12 cellular contexts compared by ENCODE assay signal in the genomic region with DNA sequence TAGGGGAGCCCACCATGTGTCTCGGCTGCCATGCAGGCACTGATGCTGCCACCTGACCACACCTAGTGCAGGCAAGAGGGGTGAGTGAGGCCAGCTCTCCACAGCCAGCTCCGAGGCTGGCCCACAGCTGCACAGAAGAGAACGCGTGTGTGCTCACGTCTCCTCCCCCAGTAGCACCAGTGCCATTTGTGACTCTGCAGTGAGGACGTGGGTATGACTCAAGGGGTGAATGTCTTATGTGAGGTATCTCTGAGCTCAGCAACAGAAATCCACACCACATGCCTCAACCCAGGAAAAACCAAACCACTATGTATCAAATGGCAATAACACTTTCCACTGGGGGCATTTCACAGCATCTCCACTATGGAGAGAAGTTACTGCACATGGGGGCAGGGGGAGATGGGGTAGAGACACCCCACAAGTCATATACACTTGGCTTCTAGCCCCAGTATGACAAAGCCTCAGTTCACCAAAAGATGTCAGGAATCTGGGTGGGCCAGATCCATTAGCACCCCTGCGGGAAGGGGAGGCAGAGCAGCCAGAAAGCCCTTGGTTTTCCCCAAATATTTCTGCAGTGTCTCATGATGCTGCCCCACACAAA.
DNase-seq lines count a peak whose midpoint lies in the region; ATAC-seq lines count a peak whose summit lies in the region.
"Had no signal": no experiment of that assay in that cellular context is flagged by ENCODE, and none has a peak within 500 bp of the region (broad histone marks: within the 10 kb centered on the region; RNA-seq: fewer than 3 reads in every experiment).

No MANE protein-coding gene starts in this region.

- peak; percentile 9 to 22 for DNase-seq in activated CD4-positive, alpha-beta T cell treated with anti-CD3 and anti-CD28 coated beads, Interleukin-2, amount 50 U/mL, for 48 hours
- no peak for DNase-seq in activated CD4-positive, alpha-beta T cell treated with anti-CD3 and anti-CD28 coated beads, Interleukin-2, amount 50 U/mL, for 1 hour
- DNase-seq in RPMI7951 (ENCODE audit: low read depth), result peak; percentile 97
- DNase-seq in fibroblast of peridontal ligament (ENCODE audit: extremely low read depth), result peak; percentile 96
- no peak for DNase-seq in NCI-H748 (lab: John Stamatoyannopoulos, UW; ENCODE audit: unreplicated experiment)
- no peak for DNase-seq in mucosa of gallbladder (ENCODE audit: low spot score)
- DNase-seq: C1 segment of cervical spinal cord, NCI-H1694, RPMI8226 had no signal

- no peaks in the 10 kb centered on the region for H3K9me3 Mint-ChIP-seq in stimulated activated naive CD8-positive, alpha-beta T cell treated with anti-CD3 and anti-CD28 coated beads, Interleukin-15, Interleukin-2, amounts not matched to agents 100 ng/mL and 50 ng/mL, for 24 hours

- no peak overlapping the region for H3K4me3 Mint-ChIP-seq in stimulated activated naive CD8-positive, alpha-beta T cell treated with anti-CD3 and anti-CD28 coated beads, Interleukin-15, Interleukin-2, amounts not matched to agents 100 ng/mL and 50 ng/mL, for 24 hours

- no peak for ATAC-seq in GM18511 (IDR thresholded peaks at IDR 0.05; ENCODE audit: unreplicated experiment)
- ATAC-seq: GM12878 had no signal

- peak overlapping the region; percentile 76 for H3K27ac Mint-ChIP-seq in stimulated activated naive CD8-positive, alpha-beta T cell treated with anti-CD3 and anti-CD28 coated beads, Interleukin-15, Interleukin-2, amounts not matched to agents 100 ng/mL and 50 ng/mL, for 24 hours

- H3K4me1 Mint-ChIP-seq in stimulated activated naive CD8-positive, alpha-beta T cell treated with anti-CD3 and anti-CD28 coated beads, Interleukin-15, Interleukin-2, amounts not matched to agents 100 ng/mL and 50 ng/mL, for 24 hours (ENCODE audit: low read depth), result peaks cover 10% of the 10 kb centered on the region

- H3K27me3 Mint-ChIP-seq in stimulated activated naive CD8-positive, alpha-beta T cell treated with anti-CD3 and anti-CD28 coated beads, Interleukin-15, Interleukin-2, amounts not matched to agents 100 ng/mL and 50 ng/mL, for 24 hours, result no peaks in the 10 kb centered on the region

- peaks cover 12% of the 10 kb centered on the region for H3K36me3 Mint-ChIP-seq in stimulated activated naive CD8-positive, alpha-beta T cell treated with anti-CD3 and anti-CD28 coated beads, Interleukin-15, Interleukin-2, amounts not matched to agents 100 ng/mL and 50 ng/mL, for 24 hours (ENCODE audit: low read depth)

Comparison
In these comparisons a context has a peak if more than half of its experiments do, and no peak if none do; other contexts are left out.
1. DNase-seq: peak in activated CD4-positive, alpha-beta T cell treated with anti-CD3 and anti-CD28 coated beads, Interleukin-2, amount 50 U/mL, for 48 hours (2 of 2), RPMI7951 (single experiment) and fibroblast of peridontal ligament (single experiment); none in activated CD4-positive, alpha-beta T cell treated with anti-CD3 and anti-CD28 coated beads, Interleukin-2, amount 50 U/mL, for 1 hour (single experiment), NCI-H748 (single experiment) and mucosa of gallbladder (single experiment).